Comparison of ENCODE assay signal across 29 cellular contexts in the genomic region with DNA sequence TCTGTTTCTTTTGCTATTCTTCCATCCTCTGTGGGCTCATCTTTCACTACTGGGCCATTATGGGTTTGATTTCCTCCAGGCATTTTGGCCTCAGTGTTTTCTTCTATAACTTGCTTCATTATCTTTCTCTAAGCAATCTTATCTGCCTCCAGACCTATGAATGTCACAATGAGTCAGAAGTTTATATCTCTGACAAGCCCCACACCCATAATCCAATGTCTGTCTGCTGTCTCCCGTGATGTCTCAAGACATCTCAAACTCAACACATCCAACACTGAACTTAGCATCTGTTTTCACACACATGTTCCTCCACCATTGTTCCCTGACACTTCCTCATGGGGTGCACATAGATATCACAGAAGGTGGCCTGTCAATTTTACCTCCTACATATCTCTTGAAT. TPM values are rescaled to one million over a fixed set of nuclear protein-coding genes. Genes with fewer than 3 reads are reported as not detected.
DNase-seq lines count a peak whose midpoint lies in the region; ATAC-seq, FAIRE-seq and TF ChIP-seq lines count a peak whose summit lies in the region.
"Had no signal": no experiment of that assay in that cellular context is flagged by ENCODE, and none has a peak within 500 bp of the region (broad histone marks: within the 10 kb centered on the region; RNA-seq: fewer than 3 reads in every experiment).

No MANE protein-coding gene starts in this region.

- intact Hi-C loops in tibial artery (cut with DNase I; ENCODE audit: low total_unique reads) (no loop called here), left ventricle myocardium inferior (cut with micrococcal nuclease) (no loop called here)

- H3K27ac Mint-ChIP-seq in activated naive CD4-positive, alpha-beta T cell treated with anti-CD3 and anti-CD28 coated beads, Interleukin-2, amount 50 U/mL, for 24 hours = peak overlapping the region; percentile 31
- H3K27ac Mint-ChIP-seq in activated naive CD4-positive, alpha-beta T cell treated with anti-CD3 and anti-CD28 coated beads, Interleukin-2, amount 50 U/mL, for 72 hours = no peak overlapping the region
- H3K27ac Mint-ChIP-seq: CD8-positive, alpha-beta memory T cell; H9; HFFc6 had no signal

- no peaks in the 10 kb centered on the region for H3K36me3 ChIP-seq in mesodermal cell (ENCODE audit: control insufficient read depth, insufficient read depth, low read length)
- no peaks in the 10 kb centered on the region for H3K36me3 ChIP-seq in tibial artery
- H3K36me3 ChIP-seq in left ventricle myocardium inferior = no peaks in the 10 kb centered on the region
- H3K36me3 ChIP-seq: BE2C, MG63, SJSA1 had no signal

- peak overlapping the region; percentile 1 for H3K27ac ChIP-seq in mesodermal cell (ENCODE audit: low read depth, low read length, severe bottlenecking)
- H3K27ac ChIP-seq in tibial artery = no peak overlapping the region
- no peak overlapping the region for H3K27ac ChIP-seq in left ventricle myocardium inferior (replicated peaks)
- H3K27ac ChIP-seq: 22Rv1, GM23248, SJSA1 had no signal

- H3K9me3 ChIP-seq in mesodermal cell (ENCODE audit: control insufficient read depth, low read length) (peaks cover 3% of the 10 kb centered on the region), tibial artery (no peaks in the 10 kb centered on the region), left ventricle myocardium inferior (replicated peaks) (no peaks in the 10 kb centered on the region)
- H3K9me3 ChIP-seq: BE2C, MG63, SJSA1 had no signal

- H3K4me3 Mint-ChIP-seq in activated naive CD4-positive, alpha-beta T cell treated with anti-CD3 and anti-CD28 coated beads, Interleukin-2, amount 50 U/mL, for 24 hours = no peak overlapping the region
- H3K4me3 Mint-ChIP-seq: CD14-positive monocyte; CD8-positive, alpha-beta memory T cell; H9; HFFc6 had no signal

- ATAC-seq in activated naive CD4-positive, alpha-beta T cell treated with anti-CD3 and anti-CD28 coated beads, Interleukin-2, amount 50 U/mL, for 72 hours = no peak
- no peak for ATAC-seq in HG02981 (IDR thresholded peaks at IDR 0.05; ENCODE audit: unreplicated experiment)

- no peaks in the 10 kb centered on the region for H3K4me1 Mint-ChIP-seq in activated naive CD4-positive, alpha-beta T cell treated with anti-CD3 and anti-CD28 coated beads, Interleukin-2, amount 50 U/mL, for 24 hours
- H3K4me1 Mint-ChIP-seq: CD14-positive monocyte; CD8-positive, alpha-beta memory T cell; H9 had no signal

- 95 to 100% methylated on average over 1 of the region's 1 CpG for WGBS in mesodermal cell (ENCODE audit: insufficient coverage in 2 of 2), 2 experiments

- H3K27me3 ChIP-seq in tibial artery = no peaks in the 10 kb centered on the region
- no peaks in the 10 kb centered on the region for H3K27me3 ChIP-seq in left ventricle myocardium inferior (ENCODE audit: low read depth)
- H3K27me3 ChIP-seq: BE2C, MG63, SJSA1 had no signal

- peak; percentile 58 for FAIRE-seq in urothelium cell line (lab: Jason Lieb, UNC)
- FAIRE-seq: GM12892 had no signal

- peaks cover 4% of the 10 kb centered on the region for H3K27me3 Mint-ChIP-seq in activated naive CD4-positive, alpha-beta T cell treated with anti-CD3 and anti-CD28 coated beads, Interleukin-2, amount 50 U/mL, for 24 hours

- no peak for DNase-seq in activated naive CD4-positive, alpha-beta T cell treated with anti-CD3 and anti-CD28 coated beads, Interleukin-2, amount 50 U/mL, for 72 hours (ENCODE audit: low spot score in 2 of 2)
- DNase-seq in fibroblast of villous mesenchyme (ENCODE audit: low read depth) (peak; percentile 69), urothelium cell line (ENCODE audit: low spot score) (no peak), tibial artery (no peak), left ventricle myocardium inferior (no peak)
- DNase-seq: ACHN; BE2C; CD8-positive, alpha-beta memory T cell; DMS 273 treated with DMSO at 0.1 percent for 48 hours; DMS79; GM23248; H9; HFFc6; KG1; MG63; NCI-H1417; NCI-H1694; NCI-H2029 treated with DMSO at 0.1 percent for 48 hours; NCI-H2227 treated with DMSO at 0.1 percent for 48 hours; NCI-H526 treated with DMSO at 0.1 percent for 48 hours; Right ventricle myocardium superior; RPMI8226 had no signal

- H3K9me3 Mint-ChIP-seq in activated naive CD4-positive, alpha-beta T cell treated with anti-CD3 and anti-CD28 coated beads, Interleukin-2, amount 50 U/mL, for 24 hours = no peaks in the 10 kb centered on the region
- no peaks in the 10 kb centered on the region for H3K9me3 Mint-ChIP-seq in activated naive CD4-positive, alpha-beta T cell treated with anti-CD3 and anti-CD28 coated beads, Interleukin-2, amount 50 U/mL, for 72 hours
- H3K9me3 Mint-ChIP-seq: H9, HFFc6 had no signal

- H3K4me3 ChIP-seq in fibroblast of villous mesenchyme (ENCODE audit: low read depth, low read length) (no peak overlapping the region), mesodermal cell (ENCODE audit: extremely low read depth, insufficient read depth, low read length, poor library complexity, severe bottlenecking) (no peak overlapping the region), tibial artery (no peak overlapping the region), left ventricle myocardium inferior (no peak overlapping the region)
- H3K4me3 ChIP-seq: GM23248, MG63, SJSA1 had no signal

- TF ChIP-seq CTCF in fibroblast of villous mesenchyme (IDR thresholded peaks at IDR 0.05; ENCODE audit: insufficient read depth, low read depth, low read length) (no peak), tibial artery (IDR thresholded peaks at IDR 0.05) (no peak), left ventricle myocardium inferior (IDR thresholded peaks at IDR 0.05; ENCODE audit: borderline replicate concordance) (no peak)

- H3K36me3 Mint-ChIP-seq in activated naive CD4-positive, alpha-beta T cell treated with anti-CD3 and anti-CD28 coated beads, Interleukin-2, amount 50 U/mL, for 24 hours = no peaks in the 10 kb centered on the region
- no peaks in the 10 kb centered on the region for H3K36me3 Mint-ChIP-seq in activated naive CD4-positive, alpha-beta T cell treated with anti-CD3 and anti-CD28 coated beads, Interleukin-2, amount 50 U/mL, for 72 hours
- H3K36me3 Mint-ChIP-seq: CD14-positive monocyte; CD8-positive, alpha-beta memory T cell had no signal

- no peaks in the 10 kb centered on the region for H3K4me1 ChIP-seq in mesodermal cell (ENCODE audit: control insufficient read depth, insufficient read depth, low read length, poor library complexity, severe bottlenecking)
- no peaks in the 10 kb centered on the region for H3K4me1 ChIP-seq in tibial artery
- no peaks in the 10 kb centered on the region for H3K4me1 ChIP-seq in left ventricle myocardium inferior
- H3K4me1 ChIP-seq: BE2C, SJSA1 had no signal

RNA-seq across cellular contexts. Expression of a gene that starts 46.7 kb away (rescaled TPM):
- total RNA-seq in activated naive CD4-positive, alpha-beta T cell treated with anti-CD3 and anti-CD28 coated beads, Interleukin-2, amount 50 U/mL, for 72 hours = under 1 TPM in 1 of 2 donors, not detected in 1; 0.08 TPM
- total RNA-seq in fibroblast of villous mesenchyme = 26.8 and 42.2 TPM in 2 replicates
- 44.2 TPM for polyA plus RNA-seq in mesodermal cell (2013, experiment 1 of 2)
- polyA plus RNA-seq in mesodermal cell (2013, experiment 2 of 2) = 45.3 TPM
- total RNA-seq in left ventricle myocardium inferior = 16.6 TPM
- polyA plus RNA-seq: CD8-positive, alpha-beta memory T cell had no signal

Comparison
In these comparisons a context has a peak if more than half of its experiments do, and no peak if none do; other contexts are left out.
1. RNA of a gene that starts 46.7 kb away (total RNA-seq): 26.8 to 42.2 TPM in fibroblast of villous mesenchyme and 16.6 TPM in left ventricle myocardium inferior (single experiment); 0.08 TPM in activated naive CD4-positive, alpha-beta T cell treated with anti-CD3 and anti-CD28 coated beads, Interleukin-2, amount 50 U/mL, for 72 hours; every median in the first group is over 10 times any median in the second.